ENCODE assay signal across 14 cellular contexts in the genomic region with DNA sequence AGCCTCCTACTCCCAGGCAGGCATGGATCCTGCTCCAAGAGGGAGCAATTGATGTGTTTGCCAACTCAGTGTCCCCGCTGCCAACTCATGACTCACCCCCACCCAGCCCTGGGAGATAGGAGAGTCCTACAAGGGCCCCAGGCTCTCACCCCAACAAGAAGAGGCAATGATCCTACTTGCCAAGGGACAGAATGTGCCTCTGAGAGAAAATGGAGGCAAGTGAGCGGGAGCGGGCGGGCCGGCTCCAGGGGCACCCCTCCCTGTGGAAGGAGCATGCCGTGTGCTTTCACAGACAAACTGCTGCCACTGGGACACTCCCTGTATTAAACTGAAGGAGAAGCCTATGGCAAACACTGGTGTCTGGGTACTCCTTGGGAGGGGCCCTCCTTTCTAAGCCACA. TPM values are rescaled to one million over a fixed set of nuclear protein-coding genes. Genes with fewer than 3 reads are reported as not detected.
DNase-seq lines count a peak whose midpoint lies in the region; ATAC-seq, FAIRE-seq and TF ChIP-seq lines count a peak whose summit lies in the region.
"Had no signal": no experiment of that assay in that cellular context is flagged by ENCODE, and none has a peak within 500 bp of the region (broad histone marks: within the 10 kb centered on the region; RNA-seq: fewer than 3 reads in every experiment).

No MANE protein-coding gene starts in this region.

- DNase-seq in H54 (ENCODE audit: insufficient read length, low spot score) (peak; percentile 89), RWPE2 (ENCODE audit: low spot score) (peak; percentile 92), fibroblast of the aortic adventitia (ENCODE audit: low read depth) (peak; percentile 70), stomach (peak; percentile 64), NCI-H1930 (lab: John Stamatoyannopoulos, UW) (no peak), NCI-H748 (lab: John Stamatoyannopoulos, UW; ENCODE audit: unreplicated experiment) (no peak), DMS 273 (lab: John Stamatoyannopoulos, UW; ENCODE audit: unreplicated experiment) (no peak)
- DNase-seq: NCI-H2171 treated with DMSO at 0.1 percent for 48 hours, retina, RPMI8226 had no signal

- intact Hi-C loops in stomach (cut with DNase I; ENCODE audit: low total_unique reads) = no loop called here

- no peak overlapping the region for H3K4me3 ChIP-seq in RWPE2 (ENCODE audit: severe bottlenecking)
- H3K4me3 ChIP-seq in fibroblast of the aortic adventitia (ENCODE audit: low read depth, low read length) = no peak overlapping the region
- no peak overlapping the region for H3K4me3 ChIP-seq in stomach

- H3K9me3 ChIP-seq in RWPE2 (ENCODE audit: severe bottlenecking) = no peaks in the 10 kb centered on the region
- no peaks in the 10 kb centered on the region for H3K9me3 ChIP-seq in stomach

- H3K27me3 ChIP-seq in RWPE2 (ENCODE audit: insufficient read depth, poor library complexity, severe bottlenecking) (no peaks in the 10 kb centered on the region), stomach (peaks cover 0 to 44% (median 0%) of the 10 kb centered on the region in 3 donors)

- H3K4me1 ChIP-seq in RWPE2 (ENCODE audit: insufficient read depth, poor library complexity, severe bottlenecking) (peaks cover 79% of the 10 kb centered on the region), stomach (peaks cover 0 to 9% (median 2%) of the 10 kb centered on the region in 4 donors)

- FAIRE-seq in H54 (lab: Jason Lieb, UNC) = no peak
- FAIRE-seq: D721Med had no signal

- TF ChIP-seq POLR2A in H54 (IDR thresholded peaks at IDR 0.05; ENCODE audit: low read depth, low read length) (no peak), stomach (IDR thresholded peaks at IDR 0.05) (no peak)

- TF ChIP-seq CTCF in RWPE2 (IDR thresholded peaks at IDR 0.05; ENCODE audit: poor library complexity, severe bottlenecking) (no peak), fibroblast of the aortic adventitia (IDR thresholded peaks at IDR 0.05; ENCODE audit: insufficient read depth, low read length) (no peak), stomach (IDR thresholded peaks at IDR 0.05) (no peak)

- H3K27ac ChIP-seq in RWPE2 (ENCODE audit: poor library complexity, severe bottlenecking) (peak overlapping the region; percentile 90), stomach (no peak overlapping the region)
- H3K27ac ChIP-seq: KMS-11, VCaP had no signal

- ATAC-seq in RWPE2 (ENCODE audit: low read depth) (peak; percentile 71), GM18873 (IDR thresholded peaks at IDR 0.05; ENCODE audit: low FRiP score, unreplicated experiment) (no peak)

- TF ChIP-seq EP300 in stomach (IDR thresholded peaks at IDR 0.05) = no peak

- 59 to 79% (median 68%) methylated on average over 6 of the region's 6 CpGs for WGBS in stomach, 5 donors

- peaks cover 69% of the 10 kb centered on the region for H3K36me3 ChIP-seq in RWPE2 (ENCODE audit: low read depth)
- no peaks in the 10 kb centered on the region for H3K36me3 ChIP-seq in stomach

RNA-seq across cellular contexts. Expression of a gene that starts 16.7 kb away (rescaled TPM):
- total RNA-seq in fibroblast of the aortic adventitia (ENCODE audit: low replicate concordance) (under 0.01 and 0.08 TPM in 2 replicates), stomach (1 to 10 TPM in 1 of 5 donors, under 1 TPM in 3, not detected in 1; under 0.01 to 3.5 (median 0.40) TPM)
- 10 to 100 TPM in 1 of 3 donors, under 1 TPM in 1, not detected in 1; 0.12 to 42.2 TPM for polyA plus RNA-seq in stomach

Comparison
In these comparisons a context has a peak if more than half of its experiments do, and no peak if none do; other contexts are left out.
1. DNase-seq: peak in H54 (single experiment), RWPE2 (single experiment), fibroblast of the aortic adventitia (single experiment) and stomach (single experiment); none in NCI-H1930 (0 of 2), NCI-H748 (single experiment) and DMS 273 (single experiment).